In genomic region chr5:124661317-124662141, GRCh38 we compare ENCODE assay signal across 8 cellular contexts.
DNase-seq lines count a peak whose midpoint lies in the region; ATAC-seq and TF ChIP-seq lines count a peak whose summit lies in the region.

No MANE protein-coding gene starts in this region.

- H3K36me3 Mint-ChIP-seq in activated T-cell treated with anti-CD3 and anti-CD28 coated beads, Interleukin-2, amount 50 U/mL, for 24 hours (ENCODE audit: low read depth), result no peaks in the 10 kb centered on the region

- ATAC-seq in GM21390 (IDR thresholded peaks at IDR 0.05; ENCODE audit: unreplicated experiment), result peak; percentile 43
- ATAC-seq in left lobe of liver, result peak; percentile 85
- ATAC-seq in HG03139 (IDR thresholded peaks at IDR 0.05; ENCODE audit: unreplicated experiment), result no peak
- ATAC-seq in HG03045 (IDR thresholded peaks at IDR 0.05; ENCODE audit: unreplicated experiment), result no peak

- peaks cover 38% of the 10 kb centered on the region for H3K4me1 ChIP-seq in vagina

- DNase-seq in NCI-H345 (lab: John Stamatoyannopoulos, UW) (peak; percentile 84), cerebellar cortex (ENCODE audit: low spot score) (peak; percentile 76), left lobe of liver (ENCODE audit: low spot score) (no peak), vagina (ENCODE audit: extremely low spot score in 2 of 2) (no peak)
- no peak for DNase-seq in activated T-cell treated with anti-CD3 and anti-CD28 coated beads, Interleukin-2, amount 50 U/mL, for 24 hours

- no peak overlapping the region for H3K27ac Mint-ChIP-seq in activated T-cell treated with anti-CD3 and anti-CD28 coated beads, Interleukin-2, amount 50 U/mL, for 24 hours

- no peaks in the 10 kb centered on the region for H3K27me3 ChIP-seq in vagina

- no peaks in the 10 kb centered on the region for H3K9me3 ChIP-seq in vagina

- peak overlapping the region; percentile 4 for H3K27ac ChIP-seq in vagina

- TF ChIP-seq CTCF in vagina (IDR thresholded peaks at IDR 0.05), result no peak

- no peaks in the 10 kb centered on the region for H3K4me1 Mint-ChIP-seq in activated T-cell treated with anti-CD3 and anti-CD28 coated beads, Interleukin-2, amount 50 U/mL, for 24 hours (ENCODE audit: low read depth)

- peaks cover 37% of the 10 kb centered on the region for H3K27me3 Mint-ChIP-seq in activated T-cell treated with anti-CD3 and anti-CD28 coated beads, Interleukin-2, amount 50 U/mL, for 24 hours

- no peak overlapping the region for H3K4me3 Mint-ChIP-seq in activated T-cell treated with anti-CD3 and anti-CD28 coated beads, Interleukin-2, amount 50 U/mL, for 24 hours

- no peaks in the 10 kb centered on the region for H3K36me3 ChIP-seq in vagina

- intact Hi-C loops in vagina (cut with DNase I), result no loop called here

- no peak overlapping the region for H3K4me3 ChIP-seq in vagina

- H3K9me3 Mint-ChIP-seq in activated T-cell treated with anti-CD3 and anti-CD28 coated beads, Interleukin-2, amount 50 U/mL, for 24 hours, result no peaks in the 10 kb centered on the region

- no peak for TF ChIP-seq POLR2A in vagina (IDR thresholded peaks at IDR 0.05)

Comparison
In these comparisons a context has a peak if more than half of its experiments do, and no peak if none do; other contexts are left out.
1. ATAC-seq: peak in GM21390 (single experiment) and left lobe of liver (single experiment); none in HG03139 (single experiment) and HG03045 (single experiment).
2. DNase-seq: peak in NCI-H345 (single experiment) and cerebellar cortex (single experiment); none in left lobe of liver (single experiment), vagina (0 of 2) and activated T-cell treated with anti-CD3 and anti-CD28 coated beads, Interleukin-2, amount 50 U/mL, for 24 hours (single experiment).